Comparison of ENCODE assay signal across 15 cellular contexts in genomic region chr6:11675610-11676009, GRCh38.
DNase-seq lines count a peak whose midpoint lies in the region; ATAC-seq and TF ChIP-seq lines count a peak whose summit lies in the region.
"Had no signal": no experiment of that assay in that cellular context is flagged by ENCODE, and none has a peak within 500 bp of the region (broad histone marks: within the 10 kb centered on the region; RNA-seq: fewer than 3 reads in every experiment).

No MANE protein-coding gene starts in this region.

- H3K27me3 ChIP-seq in SJCRH30, result no peaks in the 10 kb centered on the region

- H3K36me3 ChIP-seq in SJCRH30, result no peaks in the 10 kb centered on the region

- intact Hi-C loops in sciatic nerve (cut with DNase I), result no loop called here

- peak; percentile 16 for DNase-seq in activated CD4-positive, alpha-beta T cell treated with anti-CD3 and anti-CD28 coated beads for 48 hours
- no peak for DNase-seq in activated CD4-positive, alpha-beta T cell treated with anti-CD3 and anti-CD28 coated beads for 4 hours
- peak; percentile 11 for DNase-seq in LoVo (ENCODE audit: low spot score)
- DNase-seq in cardiac fibroblast (ENCODE audit: low read depth in 2 of 2), result peak in 1 of 2 donors; percentile 51
- no peak for DNase-seq in sciatic nerve (ENCODE audit: low spot score)
- DNase-seq in cerebellum (ENCODE audit: low spot score), result no peak
- DNase-seq in anterior cingulate cortex (lab: John Stamatoyannopoulos, UW), result no peak
- DNase-seq in SJCRH30, result no peak
- DNase-seq: activated T-cell treated with anti-CD3 and anti-CD28 coated beads, Interleukin-2, amount 50 U/mL, for 24 hours; caudate nucleus; islet precursor cell; NCI-H1417; NK-92 treated with Interleukin-12 subunit alpha and Interleukin-12 subunit beta, amount 100 ng/mL, for 24 hours; stimulated activated naive B cell treated with anti-CD40 and anti-IgM and Interleukin-4, amounts not matched to agents 10 μg/mL and 1 μg/mL and 100 μg/mL, for 72 hours had no signal

- no peak overlapping the region for H3K4me3 ChIP-seq in cardiac fibroblast (replicated peaks in 1 of 2; ENCODE audit: low read depth in 2 of 2, low read length in 2 of 2)
- no peak overlapping the region for H3K4me3 ChIP-seq in SJCRH30

- TF ChIP-seq CTCF in cardiac fibroblast (IDR thresholded peaks at IDR 0.05; ENCODE audit: low read depth, low read length), result peak; percentile 43

- ATAC-seq in sciatic nerve, result peak; percentile 39
- ATAC-seq: natural killer cell treated with Interleukin-12 subunit alpha and Interleukin-12 subunit beta and Interleukin-15 and Interleukin-18, amount 100 ng/mL, for 72 hours had no signal

- no peaks in the 10 kb centered on the region for H3K9me3 ChIP-seq in SJCRH30 (replicated peaks)

- no peaks in the 10 kb centered on the region for H3K4me1 ChIP-seq in SJCRH30

- no peak overlapping the region for H3K27ac ChIP-seq in SJCRH30

Comparison
In these comparisons a context has a peak if more than half of its experiments do, and no peak if none do; other contexts are left out.
1. DNase-seq: peak in activated CD4-positive, alpha-beta T cell treated with anti-CD3 and anti-CD28 coated beads for 48 hours (single experiment) and LoVo (single experiment); none in activated CD4-positive, alpha-beta T cell treated with anti-CD3 and anti-CD28 coated beads for 4 hours (0 of 2), sciatic nerve (single experiment), cerebellum (single experiment), anterior cingulate cortex (0 of 58) and SJCRH30 (0 of 2).